ENCODE assay signal across 15 cellular contexts in the genomic region with DNA sequence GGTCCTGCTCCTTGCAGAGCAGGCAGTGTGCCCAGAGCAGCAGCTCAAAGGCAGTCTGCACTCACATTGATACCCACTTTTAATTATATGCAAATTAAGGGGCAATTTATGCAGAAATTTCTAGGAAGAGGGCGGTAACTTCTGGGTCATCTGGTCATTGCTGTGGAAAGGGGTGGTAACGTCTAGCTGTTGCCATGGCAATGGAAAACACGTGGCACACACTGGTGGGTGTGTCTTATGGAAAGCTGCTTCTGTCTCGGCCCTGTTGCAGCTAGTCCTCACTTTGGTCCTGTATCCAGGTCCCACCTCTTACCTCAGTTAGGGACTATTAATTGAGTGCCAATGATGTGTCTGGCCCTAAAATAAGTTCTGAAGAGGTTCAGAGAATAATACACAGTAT. TPM values are rescaled to one million over a fixed set of nuclear protein-coding genes. Genes with fewer than 3 reads are reported as not detected.
"Had no signal": no experiment of that assay in that cellular context is flagged by ENCODE, and none has a peak within 500 bp of the region (broad histone marks: within the 10 kb centered on the region; RNA-seq: fewer than 3 reads in every experiment).

No MANE protein-coding gene starts in this region.

- H3K36me3 ChIP-seq: lower lobe of right lung, tibial artery, vagina had no signal

- H3K27me3 ChIP-seq: tibial artery, vagina had no signal

- H3K27ac ChIP-seq: epithelial cell of prostate, lower lobe of right lung, parathyroid adenoma, tibial artery, vagina had no signal

- H3K9me3 ChIP-seq: lower lobe of right lung, tibial artery, vagina had no signal

- H3K4me3 ChIP-seq: lower lobe of right lung, tibial artery, vagina had no signal

- H3K4me1 ChIP-seq: lower lobe of right lung, parathyroid adenoma, tibial artery, vagina had no signal

- DNase-seq: activated effector memory CD4-positive, alpha-beta T cell treated with Interleukin-2 at 50 U/mL for 16 hours; activated T-cell treated with anti-CD3 and anti-CD28 coated beads, Interleukin-2, amount 50 U/mL, for 24 hours; effector memory CD4-positive, alpha-beta T cell; hypothalamus; immature natural killer cell; lower lobe of right lung; midbrain; naive B cell; retina; stimulated activated CD4-positive, alpha-beta T cell treated with anti-CD3 and anti-CD28 coated beads, Interleukin-4, amount 100 ng/mL, for 4 hours; tibial artery had no signal

RNA-seq across cellular contexts. Expression of a gene that starts 36.9 kb away (rescaled TPM):
- total RNA-seq: skeletal muscle tissue had no signal
